Comparison of ENCODE assay signal across 24 cellular contexts in the genomic region with DNA sequence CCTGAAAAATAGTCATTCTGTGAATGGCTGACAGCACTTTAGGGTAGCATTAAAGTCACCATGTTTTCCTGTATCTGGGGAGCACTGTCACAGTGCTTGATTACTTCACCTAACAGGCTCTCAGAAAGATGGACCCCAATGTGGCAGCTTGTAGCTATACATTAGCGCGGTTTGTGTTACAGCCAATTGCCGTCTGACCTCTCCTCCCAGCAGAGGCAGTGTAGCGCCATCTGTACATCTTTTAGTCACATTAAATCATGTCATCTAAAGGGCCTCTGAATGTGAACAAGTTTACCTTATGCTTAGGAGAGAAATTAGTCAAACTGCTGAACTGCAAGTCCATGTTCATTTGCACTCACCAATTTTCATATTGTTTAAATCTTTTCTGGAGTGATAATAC.
DNase-seq lines count a peak whose midpoint lies in the region; ATAC-seq, FAIRE-seq and TF ChIP-seq lines count a peak whose summit lies in the region.
"Had no signal": no experiment of that assay in that cellular context is flagged by ENCODE, and none has a peak within 500 bp of the region (broad histone marks: within the 10 kb centered on the region; RNA-seq: fewer than 3 reads in every experiment).

No MANE protein-coding gene starts in this region.

- H2BK12ac ChIP-seq in H9 (ENCODE audit: insufficient read length, low read depth, low read length) (no peak overlapping the region), H1 (ENCODE audit: low read depth, low read length) (no peak overlapping the region)

- H3K36me3 Mint-ChIP-seq in H9 (ENCODE audit: insufficient read depth in 1 of 3, low read depth in 3 of 3) (no peaks in the 10 kb centered on the region), T-helper 17 cell (ENCODE audit: low read depth) (no peaks in the 10 kb centered on the region)
- H3K36me3 Mint-ChIP-seq: CD8-positive, alpha-beta T cell; T-cell had no signal

- TF ChIP-seq CTCF in C4-2B (conservative IDR thresholded peaks at IDR 0.05) (peak; percentile 13; the same call in 1 of the 2 replicates), H9 (conservative IDR thresholded peaks at IDR 0.05) (peak; percentile 46; the same call in 2 of the 3 replicates), H1 (IDR thresholded peaks at IDR 0.05; ENCODE audit: control extremely low read depth in 1 of 3, insufficient read depth in 1 of 3, low read depth in 1 of 3, low read length in 3 of 3) (peak; percentile 26 to 63 (median 33); a peak in 3 of 4 replicates)

- H3K9me3 Mint-ChIP-seq in H9: no peaks in the 10 kb centered on the region
- H3K9me3 Mint-ChIP-seq: HFFc6 had no signal

- H3K4me3 Mint-ChIP-seq in H9: no peak overlapping the region
- no peak overlapping the region for H3K4me3 Mint-ChIP-seq in T-helper 17 cell
- H3K4me3 Mint-ChIP-seq: CD8-positive, alpha-beta T cell; HFFc6; T-cell had no signal

- H3K18ac ChIP-seq in H9 (ENCODE audit: insufficient read length, low read depth, low read length) (no peak overlapping the region), H1 (ENCODE audit: extremely low read depth, low read length) (no peak overlapping the region)

- H2BK120ac ChIP-seq in H9 (ENCODE audit: low read depth, low read length, poor library complexity, severe bottlenecking) (no peak overlapping the region), H1 (replicated peaks; ENCODE audit: low read depth, low read length) (no peak overlapping the region)

- H2BK20ac ChIP-seq in H9 (ENCODE audit: low read depth, low read length, poor library complexity, severe bottlenecking): no peak overlapping the region
- no peak overlapping the region for H2BK20ac ChIP-seq in H1 (ENCODE audit: low read length)

- H2BK5ac ChIP-seq in H9 (ENCODE audit: insufficient read length, low read length) (no peak overlapping the region), H1 (ENCODE audit: low read depth, low read length) (no peak overlapping the region)

- no peak overlapping the region for H2BK15ac ChIP-seq in H9 (ENCODE audit: low read depth, low read length)
- no peak overlapping the region for H2BK15ac ChIP-seq in H1 (ENCODE audit: low read length)

- WGBS in H9 (ENCODE audit: extremely low coverage, insufficient read length, low lambda C conversion rate): no CpG with 5 or more reads among the region's 4 CpGs
- WGBS in H1 (ENCODE audit: extremely low coverage in 1 of 2, insufficient coverage in 1 of 2, insufficient read length in 1 of 2, insufficient replicate concordance in 2 of 2, low coverage in 1 of 2, low lambda C conversion rate in 2 of 2, missing lambda C conversion rate in 1 of 2), 2 experiments: 74% methylated on average over 4 of the region's 4 CpGs; no CpG with 5 or more reads in 1 of the 2 experiments
- WGBS in right cardiac atrium: 86% methylated on average over 4 of the region's 4 CpGs

- H3K23me2 ChIP-seq in H9 (ENCODE audit: insufficient read length, low read depth, low read length, poor library complexity, severe bottlenecking): no peaks in the 10 kb centered on the region
- H3K23me2 ChIP-seq in H1 (ENCODE audit: low read depth, low read length): no peaks in the 10 kb centered on the region

- no peak for TF ChIP-seq EP300 in H1 (IDR thresholded peaks at IDR 0.05; ENCODE audit: borderline replicate concordance in 1 of 2, low read depth in 2 of 2, low read length in 2 of 2)

- H3K14ac ChIP-seq in H9 (ENCODE audit: insufficient read depth, low read length) (no peak overlapping the region), H1 (ENCODE audit: insufficient read length) (no peak overlapping the region)

- H3K79me2 ChIP-seq in H9 (ENCODE audit: insufficient read depth, low read length) (no peaks in the 10 kb centered on the region), H1 (ENCODE audit: control insufficient read depth in 1 of 2, insufficient read depth in 2 of 2, low read length in 2 of 2) (no peaks in the 10 kb centered on the region)

- H3K36me3 ChIP-seq in NT2/D1 (ENCODE audit: insufficient read depth, insufficient read length, low read length) (no peaks in the 10 kb centered on the region), H1 (ENCODE audit: control insufficient read depth in 2 of 4, insufficient read depth in 4 of 4, low read length in 3 of 4) (no peaks in the 10 kb centered on the region)
- H3K36me3 ChIP-seq: BLaER1 had no signal

- H4K5ac ChIP-seq in H9 (ENCODE audit: insufficient read length, low read depth, low read length): no peak overlapping the region
- H4K5ac ChIP-seq in H1 (ENCODE audit: insufficient read length, low read depth, low read length): no peak overlapping the region

- CTCF ChIA-PET in H1 (lab: Charles Lee; ENCODE audit: partially characterized antibody): interaction anchor here (0.6 to 1.2 kb wide), 8 partner anchors 18 to 325 kb away, joined by 3 to 5 read pairs (median 4); no protein-coding TSS in a partner anchor

- no peak overlapping the region for H3K56ac ChIP-seq in H9 (ENCODE audit: insufficient read length, low read depth, low read length)
- H3K56ac ChIP-seq in H1 (replicated peaks; ENCODE audit: insufficient read length, low read depth, low read length): no peak overlapping the region

- no peak overlapping the region for H2AK5ac ChIP-seq in H9 (ENCODE audit: insufficient read length, low read length)
- no peak overlapping the region for H2AK5ac ChIP-seq in H1 (ENCODE audit: low read depth, low read length)

- H3K4me3 ChIP-seq in NT2/D1 (ENCODE audit: insufficient read length, low read depth) (no peak overlapping the region), H1 (ENCODE audit: extremely low read depth in 1 of 4, insufficient read depth in 2 of 4, low read depth in 3 of 4, low read length in 4 of 4) (no peak overlapping the region), right cardiac atrium (ENCODE audit: low read length) (no peak overlapping the region)
- H3K4me3 ChIP-seq: BLaER1, GM23248 had no signal

- no peak overlapping the region for H3K4me2 ChIP-seq in H9 (ENCODE audit: insufficient read depth, insufficient read length, low read length)
- no peak overlapping the region for H3K4me2 ChIP-seq in H1 (ENCODE audit: insufficient read depth in 1 of 2, low read depth in 2 of 2, low read length in 2 of 2)
- H3K4me2 ChIP-seq: BLaER1 had no signal

- intact Hi-C loops in right cardiac atrium (cut with DNase I): no loop called here

- H3K9ac ChIP-seq in H9 (ENCODE audit: extremely low read depth, insufficient read length, low read length) (no peak overlapping the region), NT2/D1 (ENCODE audit: insufficient read length, low read depth) (no peak overlapping the region), H1 (replicated peaks in 1 of 4; ENCODE audit: extremely low read depth in 1 of 4, low read depth in 3 of 4, low read length in 3 of 4) (no peak overlapping the region)
- H3K9ac ChIP-seq: BLaER1, GM23248 had no signal

- H3K4me1 ChIP-seq in H9 (ENCODE audit: insufficient read depth, low read length) (no peaks in the 10 kb centered on the region), NT2/D1 (ENCODE audit: insufficient read depth, insufficient read length) (no peaks in the 10 kb centered on the region), H1 (replicated peaks in 1 of 4; ENCODE audit: control insufficient read depth in 3 of 4, insufficient read depth in 4 of 4, low read length in 3 of 4) (no peaks in the 10 kb centered on the region), right cardiac atrium (ENCODE audit: control insufficient read depth, insufficient read depth, low read length) (no peaks in the 10 kb centered on the region)
- H3K4me1 ChIP-seq: BLaER1 had no signal

- H3K27ac ChIP-seq in C4-2B (no peak overlapping the region), H9 (ENCODE audit: insufficient read length, low read depth, low read length) (no peak overlapping the region), H1 (ENCODE audit: low read depth, low read length) (no peak overlapping the region), right cardiac atrium (ENCODE audit: low read length) (no peak overlapping the region)
- H3K27ac ChIP-seq: BLaER1, GM23248 had no signal

- H4K8ac ChIP-seq in H9 (replicated peaks; ENCODE audit: insufficient read length, low read depth, low read length) (no peak overlapping the region), H1 (ENCODE audit: extremely low read depth, insufficient read depth, low read length) (no peak overlapping the region)

- H3K27me3 ChIP-seq in H9 (ENCODE audit: insufficient read depth, low read length) (no peaks in the 10 kb centered on the region), NT2/D1 (ENCODE audit: insufficient read depth, insufficient read length) (no peaks in the 10 kb centered on the region), H1 (replicated peaks in 1 of 4; ENCODE audit: control insufficient read depth in 3 of 4, extremely low read depth in 1 of 4, insufficient read depth in 3 of 4, low read length in 3 of 4) (no peaks in the 10 kb centered on the region), right cardiac atrium (ENCODE audit: control insufficient read depth, insufficient read depth) (no peaks in the 10 kb centered on the region)
- H3K27me3 ChIP-seq: BLaER1 had no signal

- H3K23ac ChIP-seq in H9 (ENCODE audit: insufficient read length, low read depth, low read length) (no peak overlapping the region), H1 (ENCODE audit: insufficient read length) (no peak overlapping the region)

- H3K4me1 Mint-ChIP-seq in H9 (no peaks in the 10 kb centered on the region), T-helper 17 cell (no peaks in the 10 kb centered on the region)
- H3K4me1 Mint-ChIP-seq: T-cell had no signal

- no peak overlapping the region for H3K4ac ChIP-seq in H9 (ENCODE audit: low read depth, low read length)
- H3K4ac ChIP-seq in H1 (replicated peaks; ENCODE audit: insufficient read length, low read depth, low read length): no peak overlapping the region

- no peak overlapping the region for H4K91ac ChIP-seq in H9 (ENCODE audit: insufficient read length, low read depth, low read length)
- no peak overlapping the region for H4K91ac ChIP-seq in H1 (replicated peaks; ENCODE audit: insufficient read length, low read length)

- H3K27ac Mint-ChIP-seq in H9 (no peak overlapping the region), T-helper 17 cell (no peak overlapping the region)
- H3K27ac Mint-ChIP-seq: CD8-positive, alpha-beta T cell; HFFc6; T-cell had no signal

- TF ChIP-seq POLR2A in H1 (IDR thresholded peaks at IDR 0.05; ENCODE audit: control extremely low read depth in 1 of 2, low read depth in 2 of 2, low read length in 2 of 2): no peak

- ATAC-seq in T-helper 17 cell (no peak), HG03571 (IDR thresholded peaks at IDR 0.05; ENCODE audit: unreplicated experiment) (no peak), right cardiac atrium (no peak)
- ATAC-seq: CD8-positive, alpha-beta T cell; SK-N-SH treated with all-trans-retinoic acid at 6 μM for 48 hours; T-cell had no signal

- H3K27me3 Mint-ChIP-seq in H9 (ENCODE audit: low read depth) (no peaks in the 10 kb centered on the region), T-helper 17 cell (no peaks in the 10 kb centered on the region)
- H3K27me3 Mint-ChIP-seq: T-cell had no signal

- POLR2A ChIA-PET in H1 (lab: Charles Lee; ENCODE audit: partially characterized antibody): no interaction called here

- peak; percentile 52 to 57 for TF ChIP-seq RAD21 in H1 (IDR thresholded peaks at IDR 0.05 in 1 of 2, conservative IDR thresholded peaks at IDR 0.05 in 1 of 2; ENCODE audit: low read depth in 2 of 2, low read length in 2 of 2)

- H3K79me1 ChIP-seq in H9 (ENCODE audit: insufficient read depth, low read depth, low read length, poor library complexity, severe bottlenecking) (no peaks in the 10 kb centered on the region), H1 (ENCODE audit: low read depth, low read length) (no peaks in the 10 kb centered on the region)

- H2AFZ ChIP-seq in H9 (ENCODE audit: low read length) (no peak overlapping the region), H1 (ENCODE audit: low read length) (no peak overlapping the region)
- H2AFZ ChIP-seq: GM23248 had no signal

- H4K20me1 ChIP-seq in H9 (ENCODE audit: control insufficient read depth, insufficient read depth, insufficient read length) (no peaks in the 10 kb centered on the region), H1 (replicated peaks in 1 of 2; ENCODE audit: control insufficient read depth in 1 of 2, insufficient read depth in 2 of 2, low read length in 2 of 2) (no peaks in the 10 kb centered on the region)
- H4K20me1 ChIP-seq: BLaER1 had no signal

- no peak overlapping the region for H3T11ph ChIP-seq in H9 (ENCODE audit: low read length)

- DNase-seq in H9: peak; percentile 40
- DNase-seq in NT2/D1 (ENCODE audit: low read depth, low spot score): peak; percentile 15
- no peak for DNase-seq in H1 (ENCODE audit: low read depth in 1 of 2, low spot score in 2 of 2)
- no peak for DNase-seq in T-helper 17 cell
- no peak for DNase-seq in DMS153 (lab: John Stamatoyannopoulos, UW)
- DNase-seq in right cardiac atrium: no peak
- DNase-seq: CD8-positive, alpha-beta T cell; GM23248; HFFc6; KG1; MV-4-11; NCI-H1417; NCI-H187 treated with DMSO at 0.1 percent for 48 hours; NCI-H345; NCI-H526 treated with DMSO at 0.1 percent for 48 hours; OCI-M1; SHP77; T-cell; T1000 had no signal

- FAIRE-seq in H1 (lab: Jason Lieb, UNC): no peak
- FAIRE-seq: G401.6 had no signal

- H3K9me3 ChIP-seq in H9 (ENCODE audit: control insufficient read depth, low read depth, low read length) (no peaks in the 10 kb centered on the region), NT2/D1 (ENCODE audit: insufficient read depth, low read length) (no peaks in the 10 kb centered on the region), H1 (ENCODE audit: insufficient read depth in 2 of 2, low read depth in 1 of 2, low read length in 1 of 2) (no peaks in the 10 kb centered on the region), T-helper 17 cell (ENCODE audit: control insufficient read depth, low read length, poor library complexity, severe bottlenecking) (no peaks in the 10 kb centered on the region), right cardiac atrium (ENCODE audit: control insufficient read depth, low read length) (no peaks in the 10 kb centered on the region)
- H3K9me3 ChIP-seq: BLaER1 had no signal

Comparison
In these comparisons a context has a peak if more than half of its experiments do, and no peak if none do; other contexts are left out.
1. DNase-seq: peak in H9 (single experiment) and NT2/D1 (single experiment); none in H1 (0 of 2), T-helper 17 cell (0 of 3), DMS153 (single experiment) and right cardiac atrium (0 of 3).
2. Peak in every context shown above with its lines, with median percentiles within 50 percentile points of each other: CTCF ChIP-seq.